In genomic region chr17:75271233-75271954, GRCh38 we compare ENCODE assay signal across 8 cellular contexts. TPM values are rescaled to one million over a fixed set of nuclear protein-coding genes. Genes with fewer than 3 reads are reported as not detected.
DNase-seq lines count a peak whose midpoint lies in the region; ATAC-seq and TF ChIP-seq lines count a peak whose summit lies in the region.

No MANE protein-coding gene starts in this region.

- H3K36me3 Mint-ChIP-seq in activated naive CD4-positive, alpha-beta T cell treated with anti-CD3 and anti-CD28 coated beads, Interleukin-2, amount 50 U/mL, for 24 hours, result peaks cover 9% of the 10 kb centered on the region
- no peaks in the 10 kb centered on the region for H3K36me3 Mint-ChIP-seq in type B pancreatic cell

- peak overlapping the region; percentile 90 for H3K4me3 Mint-ChIP-seq in activated naive CD4-positive, alpha-beta T cell treated with anti-CD3 and anti-CD28 coated beads, Interleukin-2, amount 50 U/mL, for 24 hours
- peak overlapping the region; percentile 74 for H3K4me3 Mint-ChIP-seq in type B pancreatic cell

- DNase-seq in Daoy (ENCODE audit: low read depth) (peak; percentile 88), SK-N-DZ (ENCODE audit: low spot score) (peak; percentile 72), cardiac septum (ENCODE audit: low spot score) (peak; percentile 94), pons (ENCODE audit: low spot score) (peak; percentile 42), type B pancreatic cell (ENCODE audit: extremely low spot score, unreplicated experiment) (peak; percentile 91)

- peak; percentile 37; the same call in 1 of the 2 replicates for TF ChIP-seq RAD21 in Ishikawa (IDR thresholded peaks at IDR 0.05; ENCODE audit: low read depth)

- H3K9me3 Mint-ChIP-seq in activated naive CD4-positive, alpha-beta T cell treated with anti-CD3 and anti-CD28 coated beads, Interleukin-2, amount 50 U/mL, for 24 hours, result no peaks in the 10 kb centered on the region
- H3K9me3 Mint-ChIP-seq in type B pancreatic cell, result no peaks in the 10 kb centered on the region

- intact Hi-C loops in cardiac septum (cut with DNase I), result loop anchor here (5.0 kb wide), 2 partner anchors 141 to 246 kb away; partner anchors contain the start of genes CASKIN2 and TSEN54

- H3K27ac Mint-ChIP-seq in activated naive CD4-positive, alpha-beta T cell treated with anti-CD3 and anti-CD28 coated beads, Interleukin-2, amount 50 U/mL, for 24 hours, result peak overlapping the region; percentile 94
- H3K27ac Mint-ChIP-seq in type B pancreatic cell, result peak overlapping the region; percentile 70

- TF ChIP-seq CTCF in type B pancreatic cell (conservative IDR thresholded peaks at IDR 0.05), result peak; percentile 80

- peak; percentile 58 for ATAC-seq in GM21528 (IDR thresholded peaks at IDR 0.05; ENCODE audit: low FRiP score, unreplicated experiment)

- peak; percentile 22; the same call in 1 of the 2 replicates for TF ChIP-seq EP300 in Ishikawa (IDR thresholded peaks at IDR 0.05; ENCODE audit: borderline replicate concordance)

- no peaks in the 10 kb centered on the region for H3K27me3 Mint-ChIP-seq in activated naive CD4-positive, alpha-beta T cell treated with anti-CD3 and anti-CD28 coated beads, Interleukin-2, amount 50 U/mL, for 24 hours
- H3K27me3 Mint-ChIP-seq in type B pancreatic cell, result peaks cover 3% of the 10 kb centered on the region

- H3K4me1 Mint-ChIP-seq in activated naive CD4-positive, alpha-beta T cell treated with anti-CD3 and anti-CD28 coated beads, Interleukin-2, amount 50 U/mL, for 24 hours, result peaks cover 41% of the 10 kb centered on the region
- peaks cover 21% of the 10 kb centered on the region for H3K4me1 Mint-ChIP-seq in type B pancreatic cell (ENCODE audit: unreplicated experiment)

TF ChIP-seq in Ishikawa, 13 proteins besides CTCF, POLR2A, EP300 and RAD21:
- 0 out of 2 replicates have a peak, but pooled peaks have one; percentile 42 for TF ChIP-seq TAF1 (IDR thresholded peaks at IDR 0.05; ENCODE audit: low read depth)
- peak; percentile 14; the same call in 1 of the 2 replicates for TF ChIP-seq YY1 (IDR thresholded peaks at IDR 0.05; ENCODE audit: low read depth)
- no peak for TF ChIP-seq FOXM1 (IDR thresholded peaks at IDR 0.05; ENCODE audit: borderline replicate concordance, low read depth)
- TF ChIP-seq TCF12 (IDR thresholded peaks at IDR 0.05; ENCODE audit: low read depth), result peak; percentile 54
- TF ChIP-seq USF1 (IDR thresholded peaks at IDR 0.05), result peak; percentile 27; the same call in 1 of the 2 replicates
- no peak for TF ChIP-seq NFIC (IDR thresholded peaks at IDR 0.05)
- TF ChIP-seq EGR1 (IDR thresholded peaks at IDR 0.05), result 0 out of 2 replicates have a peak, but pooled peaks have one; percentile 18
- TF ChIP-seq ZBTB7A (IDR thresholded peaks at IDR 0.05; ENCODE audit: low read depth), result no peak
- no peak for TF ChIP-seq CEBPB (IDR thresholded peaks at IDR 0.05)
- peak; percentile 47; the same call in 1 of the 2 replicates for TF ChIP-seq CREB1 (IDR thresholded peaks at IDR 0.05; ENCODE audit: low read depth)
- TF ChIP-seq REST (IDR thresholded peaks at IDR 0.05; ENCODE audit: low read depth), result no peak
- peak; percentile 78 for TF ChIP-seq MAX (IDR thresholded peaks at IDR 0.05)
- peak; percentile 2 for TF ChIP-seq TEAD4 (IDR thresholded peaks at IDR 0.05)

RNA-seq across cellular contexts. Expression of gene MIF4GD, which starts 0.4 kb away (rescaled TPM):
- 6.7 and 9.4 TPM in 2 replicates for total RNA-seq in Daoy (2014; rRNA removed; shearing (Covaris generic))
- polyA plus RNA-seq in SK-N-DZ (2014; cell fraction: cytosol; rRNA removed), result 31.4 and 37.6 TPM in 2 replicates
- polyA plus RNA-seq in SK-N-DZ (2014; cell fraction: nucleus; rRNA removed), result 26.0 and 29.8 TPM in 2 replicates
- 18.1 TPM for total RNA-seq in cardiac septum
- 11.9 and 16.6 TPM in 2 replicates for total RNA-seq in type B pancreatic cell (ENCODE audit: low replicate concordance)

RNA-seq across cellular contexts. Expression of gene MRPS7, which starts 9.7 kb away (rescaled TPM):
- total RNA-seq in Daoy (2014; rRNA removed; shearing (Covaris generic)), result 90.2 and 92.2 TPM in 2 replicates
- 99.8 and 115 TPM in 2 replicates for polyA plus RNA-seq in SK-N-DZ (2014; cell fraction: cytosol; rRNA removed)
- 55.9 and 80.9 TPM in 2 replicates for polyA plus RNA-seq in SK-N-DZ (2014; cell fraction: nucleus; rRNA removed)
- total RNA-seq in cardiac septum, result 102 TPM
- total RNA-seq in type B pancreatic cell (ENCODE audit: low replicate concordance), result 67.0 and 70.9 TPM in 2 replicates

RNA-seq across cellular contexts. Expression of gene GGA3, which starts 10.0 kb away (rescaled TPM):
- 10.4 and 12.4 TPM in 2 replicates for total RNA-seq in Daoy (2014; rRNA removed; shearing (Covaris generic))
- polyA plus RNA-seq in SK-N-DZ (2014; cell fraction: cytosol; rRNA removed), result 27.0 and 29.3 TPM in 2 replicates
- 144 and 155 TPM in 2 replicates for polyA plus RNA-seq in SK-N-DZ (2014; cell fraction: nucleus; rRNA removed)
- total RNA-seq in cardiac septum (24.2 TPM), type B pancreatic cell (ENCODE audit: low replicate concordance) (49.7 and 64.4 TPM in 2 replicates)

RNA-seq across cellular contexts. Expression of gene SLC25A19, which starts 17.8 kb away (rescaled TPM):
- 19.4 and 30.9 TPM in 2 replicates for total RNA-seq in Daoy (2014; rRNA removed; shearing (Covaris generic))
- 30.2 and 36.1 TPM in 2 replicates for polyA plus RNA-seq in SK-N-DZ (2014; cell fraction: cytosol; rRNA removed)
- 42.9 and 54.7 TPM in 2 replicates for polyA plus RNA-seq in SK-N-DZ (2014; cell fraction: nucleus; rRNA removed)
- total RNA-seq in cardiac septum (8.5 TPM), type B pancreatic cell (ENCODE audit: low replicate concordance) (17.0 and 17.8 TPM in 2 replicates)

Comparison
In these comparisons a context has a peak if more than half of its experiments do, and no peak if none do; other contexts are left out.
1. Peak in every context shown above with its lines: DNase-seq and ATAC-seq.
2. DNase-seq: peak in every context shown above with its lines; median percentile 94 in cardiac septum; 91 in type B pancreatic cell; 88 in Daoy; 72 in SK-N-DZ; 42 in pons.